In the genomic region with DNA sequence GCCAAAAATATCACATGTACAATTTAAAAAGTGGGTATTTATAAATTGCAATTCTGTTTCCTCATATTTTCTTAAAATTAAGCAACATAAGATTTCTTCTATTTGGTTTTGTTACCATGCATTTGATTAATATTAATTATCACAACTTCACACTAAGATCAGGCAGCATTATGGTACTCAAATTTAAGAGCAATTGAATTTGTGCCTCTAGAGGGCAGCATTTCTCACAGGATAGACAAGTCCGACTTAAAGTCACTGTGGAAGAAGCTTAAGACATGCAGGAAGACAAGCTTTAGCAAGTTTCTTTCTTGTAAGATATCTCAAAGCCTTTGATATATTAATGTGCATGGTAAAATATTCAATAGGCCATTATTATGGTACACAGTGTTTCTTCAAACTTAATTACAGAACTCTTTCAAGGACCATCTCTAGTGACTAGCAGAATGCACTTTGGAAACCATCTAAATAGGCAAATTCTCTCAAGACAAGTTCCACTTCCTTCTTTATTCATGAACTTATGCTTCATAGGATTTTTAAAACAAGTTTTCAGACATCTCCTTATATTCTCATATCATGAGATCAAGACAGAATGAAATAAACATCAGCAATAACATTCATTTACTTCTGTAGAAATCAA, we compare ENCODE assay signal across 8 cellular contexts. TPM values are rescaled to one million over a fixed set of nuclear protein-coding genes. Genes with fewer than 3 reads are reported as not detected.
A peak's percentile ranks its signal among the peaks of the same experiment; 100 is the strongest.
DNase-seq lines count a peak whose midpoint lies in the region; ATAC-seq and TF ChIP-seq lines count a peak whose summit lies in the region.

No MANE protein-coding gene starts in this region.

- H3K36me3 ChIP-seq in Panc1 (ENCODE audit: control insufficient read depth, insufficient read depth, low read length), result no peaks in the 10 kb centered on the region
- H3K36me3 ChIP-seq in left ventricle myocardium inferior, result no peaks in the 10 kb centered on the region

- H3K4me1 Mint-ChIP-seq in activated naive CD8-positive, alpha-beta T cell treated with anti-CD3 and anti-CD28 coated beads, Interleukin-2, amount 50 U/mL, for 24 hours, result peaks cover 23% of the 10 kb centered on the region

- H3K27ac ChIP-seq in Panc1 (ENCODE audit: low read length) (no peak overlapping the region), left ventricle myocardium inferior (replicated peaks) (no peak overlapping the region)

- H3K9me3 Mint-ChIP-seq in activated naive CD8-positive, alpha-beta T cell treated with anti-CD3 and anti-CD28 coated beads, Interleukin-2, amount 50 U/mL, for 24 hours, result no peaks in the 10 kb centered on the region

- peak; percentile 84 for TF ChIP-seq RAD21 in Ishikawa (IDR thresholded peaks at IDR 0.05; ENCODE audit: low read depth)

- H3K27me3 Mint-ChIP-seq in activated naive CD8-positive, alpha-beta T cell treated with anti-CD3 and anti-CD28 coated beads, Interleukin-2, amount 50 U/mL, for 24 hours, result no peaks in the 10 kb centered on the region

- H3K9me3 ChIP-seq in Panc1 (ENCODE audit: control insufficient read depth, insufficient read depth, low read depth, low read length) (no peaks in the 10 kb centered on the region), left ventricle myocardium inferior (replicated peaks) (no peaks in the 10 kb centered on the region)

- BruUV-seq in Panc1 (replicated peaks; lab: Mats Ljungman, UMichigan), result no TSS peak

- H3K4me1 ChIP-seq in Panc1 (ENCODE audit: control insufficient read depth, insufficient read depth, low read length), result no peaks in the 10 kb centered on the region; the same call in 1 of the 2 replicates
- peaks cover 5% of the 10 kb centered on the region for H3K4me1 ChIP-seq in left ventricle myocardium inferior

- CTCF ChIA-PET in Panc1 (lab: Charles Lee), result interaction anchor here (0.5 to 1.1 kb wide), 3 partner anchors 81 to 145 kb away, joined by 3 to 6 read pairs (median 5); no protein-coding TSS in a partner anchor

- intact Hi-C loops in Panc1 (cut with micrococcal nuclease; ENCODE audit: unreplicated experiment) (loop anchor here (2.0 kb wide), 1 partner anchor 140 kb away; no protein-coding TSS in a partner anchor), left ventricle myocardium inferior (cut with micrococcal nuclease) (loop anchor here (5.0 kb wide), 2 partner anchors 141 to 236 kb away; no protein-coding TSS in a partner anchor), sciatic nerve (cut with DNase I) (no loop called here)

- no peaks in the 10 kb centered on the region for H3K36me3 Mint-ChIP-seq in activated naive CD8-positive, alpha-beta T cell treated with anti-CD3 and anti-CD28 coated beads, Interleukin-2, amount 50 U/mL, for 24 hours (ENCODE audit: low read depth)

- TF ChIP-seq CTCF in Panc1 (IDR thresholded peaks at IDR 0.05), result peak; percentile 69; the same call in 1 of the 2 replicates
- peak; percentile 84 for TF ChIP-seq CTCF in left ventricle myocardium inferior (IDR thresholded peaks at IDR 0.05; ENCODE audit: borderline replicate concordance)

- TF ChIP-seq EP300 in Ishikawa (IDR thresholded peaks at IDR 0.05; ENCODE audit: borderline replicate concordance), result no peak

- H3K27ac Mint-ChIP-seq in activated naive CD8-positive, alpha-beta T cell treated with anti-CD3 and anti-CD28 coated beads, Interleukin-2, amount 50 U/mL, for 24 hours, result no peak overlapping the region

- H3K4me3 ChIP-seq in Panc1 (ENCODE audit: low read depth in 2 of 2, low read length in 2 of 2) (no peak overlapping the region), left ventricle myocardium inferior (no peak overlapping the region)

- H3K4me3 Mint-ChIP-seq in activated naive CD8-positive, alpha-beta T cell treated with anti-CD3 and anti-CD28 coated beads, Interleukin-2, amount 50 U/mL, for 24 hours, result no peak overlapping the region

- peak; percentile 85 for DNase-seq in ELR (ENCODE audit: low read depth)
- DNase-seq in Panc1 (ENCODE audit: low read depth, low spot score), result peak; percentile 50
- DNase-seq in activated naive CD8-positive, alpha-beta T cell treated with anti-CD3 and anti-CD28 coated beads, Interleukin-2, amount 50 U/mL, for 24 hours, result peak; percentile 47
- DNase-seq in left ventricle myocardium inferior, result no peak
- DNase-seq in sciatic nerve (ENCODE audit: low spot score), result no peak
- no peak for DNase-seq in ecto neural progenitor cell (ENCODE audit: low spot score)

- in situ Hi-C loops in Panc1 (cut with HindIII; ENCODE audit: low pct_unique_long_range_greater_than_20kb, low sequenced_read_pairs), result no loop called here

- ATAC-seq in GM21447 (IDR thresholded peaks at IDR 0.05; ENCODE audit: unreplicated experiment) (peak; percentile 59), Panc1 (peak; percentile 76; the same call in 1 of the 2 replicates), sciatic nerve (peak; percentile 72)
- ATAC-seq in activated naive CD8-positive, alpha-beta T cell treated with anti-CD3 and anti-CD28 coated beads, Interleukin-2, amount 50 U/mL, for 24 hours, result peak; percentile 66

- H3K27me3 ChIP-seq in Panc1 (ENCODE audit: control insufficient read depth, insufficient read depth, low read length) (no peaks in the 10 kb centered on the region), left ventricle myocardium inferior (ENCODE audit: low read depth) (no peaks in the 10 kb centered on the region)

- POLR2A ChIA-PET in Panc1 (lab: Charles Lee), result no interaction called here

TF ChIP-seq in Ishikawa, 13 proteins besides CTCF, POLR2A, EP300 and RAD21:
- TF ChIP-seq, protein P1, sequence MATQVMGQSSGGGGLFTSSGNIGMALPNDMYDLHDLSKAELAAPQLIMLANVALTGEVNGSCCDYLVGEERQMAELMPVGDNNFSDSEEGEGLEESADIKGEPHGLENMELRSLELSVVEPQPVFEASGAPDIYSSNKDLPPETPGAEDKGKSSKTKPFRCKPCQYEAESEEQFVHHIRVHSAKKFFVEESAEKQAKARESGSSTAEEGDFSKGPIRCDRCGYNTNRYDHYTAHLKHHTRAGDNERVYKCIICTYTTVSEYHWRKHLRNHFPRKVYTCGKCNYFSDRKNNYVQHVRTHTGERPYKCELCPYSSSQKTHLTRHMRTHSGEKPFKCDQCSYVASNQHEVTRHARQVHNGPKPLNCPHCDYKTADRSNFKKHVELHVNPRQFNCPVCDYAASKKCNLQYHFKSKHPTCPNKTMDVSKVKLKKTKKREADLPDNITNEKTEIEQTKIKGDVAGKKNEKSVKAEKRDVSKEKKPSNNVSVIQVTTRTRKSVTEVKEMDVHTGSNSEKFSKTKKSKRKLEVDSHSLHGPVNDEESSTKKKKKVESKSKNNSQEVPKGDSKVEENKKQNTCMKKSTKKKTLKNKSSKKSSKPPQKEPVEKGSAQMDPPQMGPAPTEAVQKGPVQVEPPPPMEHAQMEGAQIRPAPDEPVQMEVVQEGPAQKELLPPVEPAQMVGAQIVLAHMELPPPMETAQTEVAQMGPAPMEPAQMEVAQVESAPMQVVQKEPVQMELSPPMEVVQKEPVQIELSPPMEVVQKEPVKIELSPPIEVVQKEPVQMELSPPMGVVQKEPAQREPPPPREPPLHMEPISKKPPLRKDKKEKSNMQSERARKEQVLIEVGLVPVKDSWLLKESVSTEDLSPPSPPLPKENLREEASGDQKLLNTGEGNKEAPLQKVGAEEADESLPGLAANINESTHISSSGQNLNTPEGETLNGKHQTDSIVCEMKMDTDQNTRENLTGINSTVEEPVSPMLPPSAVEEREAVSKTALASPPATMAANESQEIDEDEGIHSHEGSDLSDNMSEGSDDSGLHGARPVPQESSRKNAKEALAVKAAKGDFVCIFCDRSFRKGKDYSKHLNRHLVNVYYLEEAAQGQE (IDR thresholded peaks at IDR 0.05; ENCODE audit: low read depth), result no peak
- TF ChIP-seq TEAD4 (IDR thresholded peaks at IDR 0.05), result 0 out of 2 replicates have a peak, but pooled peaks have one; percentile 19
TF ChIP-seq in Ishikawa: peak in this region for 1.

RNA-seq across cellular contexts. Expression of a gene that starts 35.0 kb away (rescaled TPM):
- total RNA-seq in Panc1 (2021; ENCODE audit: unreplicated experiment), result 16.2 TPM
- polyA plus RNA-seq in Panc1 (2012; ENCODE audit: insufficient read length), result 7.5 TPM
- total RNA-seq in left ventricle myocardium inferior, result 56.7 TPM
- total RNA-seq in sciatic nerve, result 85.0 TPM

Comparison
In these comparisons a context has a peak if more than half of its experiments do, and no peak if none do; other contexts are left out.
1. DNase-seq: peak in ELR (single experiment), Panc1 (single experiment) and activated naive CD8-positive, alpha-beta T cell treated with anti-CD3 and anti-CD28 coated beads, Interleukin-2, amount 50 U/mL, for 24 hours (single experiment); none in left ventricle myocardium inferior (single experiment), sciatic nerve (single experiment) and ecto neural progenitor cell (single experiment).
2. Peak in every context shown above with its lines, with median percentiles within 50 percentile points of each other: ATAC-seq.